In genomic region chr6:152364846-152365245, GRCh38 we compare ENCODE assay signal across 28 cellular contexts.
"Had no signal": no experiment of that assay in that cellular context is flagged by ENCODE, and none has a peak within 500 bp of the region (broad histone marks: within the 10 kb centered on the region; RNA-seq: fewer than 3 reads in every experiment).

No MANE protein-coding gene starts in this region.

- H3K36me3 Mint-ChIP-seq: activated naive CD4-positive, alpha-beta T cell treated with anti-CD3 and anti-CD28 coated beads, Interleukin-2, amount 10 ng/mL, durations not matched to agents 7 days and 5 days; activated naive CD8-positive, alpha-beta T cell treated with anti-CD3 and anti-CD28 coated beads for 36 hours; T-cell had no signal

- H3K4me3 Mint-ChIP-seq: activated CD8-positive, alpha-beta T cell treated with anti-CD3 and anti-CD28 coated beads for 36 hours; activated naive CD4-positive, alpha-beta T cell treated with anti-CD3 and anti-CD28 coated beads, Interleukin-2, amount 10 ng/mL, durations not matched to agents 7 days and 5 days; activated naive CD8-positive, alpha-beta T cell treated with anti-CD3 and anti-CD28 coated beads for 36 hours; activated T-cell treated with anti-CD3 and anti-CD28 coated beads, Interleukin-2, amount 50 U/mL, for 72 hours; T-cell had no signal

- H3K27ac ChIP-seq: brain microvascular endothelial cell, cardiac muscle cell, Peyer's patch, RWPE1, SJCRH30 had no signal

- DNase-seq: activated CD4-positive, CD25-positive, alpha-beta regulatory T cell; activated CD8-positive, alpha-beta memory T cell treated with anti-CD3 and anti-CD28 coated beads, Interleukin-2, amount 50 U/mL, for 4 hours; activated CD8-positive, alpha-beta T cell treated with anti-CD3 and anti-CD28 coated beads for 36 hours; activated gamma-delta T cell treated with Interleukin-2 at 50 U/mL for 16 hours; activated naive CD4-positive, alpha-beta T cell treated with anti-CD3 and anti-CD28 coated beads, Interleukin-2, amount 10 ng/mL, durations not matched to agents 7 days and 5 days; activated naive CD8-positive, alpha-beta T cell treated with anti-CD3 and anti-CD28 coated beads for 36 hours; activated T-cell treated with anti-CD3 and anti-CD28 coated beads, Interleukin-2, amount 50 U/mL, for 72 hours; brain microvascular endothelial cell; cerebellar nuclear complex; MM.1S; NCI-H1105; NCI-H1436; NCI-H1694 treated with DMSO at 0.1 percent for 48 hours; NCI-H2029 treated with DMSO at 0.1 percent for 48 hours; NCI-H345; NCI-H510A; NCI-H526 treated with DMSO at 0.1 percent for 48 hours; NCI-H82; NK-92 treated with Interleukin-12 subunit alpha and Interleukin-12 subunit beta, amount 100 ng/mL, for 24 hours; Peyer's patch; Right ventricle myocardium superior; T-cell; T-helper 2 cell; T1000 had no signal

- H3K36me3 ChIP-seq: Peyer's patch had no signal

- H3K27ac Mint-ChIP-seq: activated CD8-positive, alpha-beta T cell treated with anti-CD3 and anti-CD28 coated beads for 36 hours; activated naive CD4-positive, alpha-beta T cell treated with anti-CD3 and anti-CD28 coated beads, Interleukin-2, amount 10 ng/mL, durations not matched to agents 7 days and 5 days; activated naive CD8-positive, alpha-beta T cell treated with anti-CD3 and anti-CD28 coated beads for 36 hours; activated T-cell treated with anti-CD3 and anti-CD28 coated beads, Interleukin-2, amount 50 U/mL, for 72 hours; activated T-helper 2 cell treated with anti-CD3 and anti-CD28 coated beads, Interferon-gamma antibody, Interleukin-2, Interleukin-4, amounts not matched to agents 10 μg/mL and 5 μg/mL and 100 μg/mL, durations not matched to agents 14 hours and 24 hours and 36 hours; T-cell had no signal

- H3K4me3 ChIP-seq: cardiac muscle cell, Peyer's patch, SJCRH30 had no signal

- H3K27me3 ChIP-seq: brain microvascular endothelial cell, cardiac muscle cell, Peyer's patch, SJCRH30 had no signal

- ATAC-seq: activated CD8-positive, alpha-beta T cell treated with anti-CD3 and anti-CD28 coated beads for 36 hours; activated T-cell treated with anti-CD3 and anti-CD28 coated beads, Interleukin-2, amount 50 U/mL, for 72 hours; T-cell had no signal

- H3K9me3 Mint-ChIP-seq: activated CD8-positive, alpha-beta T cell treated with anti-CD3 and anti-CD28 coated beads for 36 hours; activated naive CD4-positive, alpha-beta T cell treated with anti-CD3 and anti-CD28 coated beads, Interleukin-2, amount 10 ng/mL, durations not matched to agents 7 days and 5 days; activated naive CD8-positive, alpha-beta T cell treated with anti-CD3 and anti-CD28 coated beads for 36 hours; activated T-cell treated with anti-CD3 and anti-CD28 coated beads, Interleukin-2, amount 50 U/mL, for 72 hours; activated T-helper 2 cell treated with anti-CD3 and anti-CD28 coated beads, Interferon-gamma antibody, Interleukin-2, Interleukin-4, amounts not matched to agents 10 μg/mL and 5 μg/mL and 100 μg/mL, durations not matched to agents 14 hours and 24 hours and 36 hours; T-cell had no signal

- H3K27me3 Mint-ChIP-seq: activated CD8-positive, alpha-beta T cell treated with anti-CD3 and anti-CD28 coated beads for 36 hours had no signal

- H3K4me1 Mint-ChIP-seq: activated naive CD4-positive, alpha-beta T cell treated with anti-CD3 and anti-CD28 coated beads, Interleukin-2, amount 10 ng/mL, durations not matched to agents 7 days and 5 days; activated naive CD8-positive, alpha-beta T cell treated with anti-CD3 and anti-CD28 coated beads for 36 hours; T-cell had no signal

- H3K9me3 ChIP-seq: Peyer's patch, SJCRH30 had no signal

- H3K4me1 ChIP-seq: Peyer's patch, SJCRH30 had no signal
